Comparison of ENCODE assay signal across 24 cellular contexts in genomic region chr4:186228514-186228894, GRCh38. TPM values are rescaled to one million over a fixed set of nuclear protein-coding genes. Genes with fewer than 3 reads are reported as not detected.
DNase-seq lines count a peak whose midpoint lies in the region; ATAC-seq and TF ChIP-seq lines count a peak whose summit lies in the region.
"Had no signal": no experiment of that assay in that cellular context is flagged by ENCODE, and none has a peak within 500 bp of the region (broad histone marks: within the 10 kb centered on the region; RNA-seq: fewer than 3 reads in every experiment).

No MANE protein-coding gene starts in this region.

- no peak overlapping the region for H2AK5ac ChIP-seq in mesenchymal stem cell (ENCODE audit: low read length, severe bottlenecking)

- H3K27ac ChIP-seq in PC-3 (ENCODE audit: low read length) = no peak overlapping the region
- no peak overlapping the region for H3K27ac ChIP-seq in esophagus muscularis mucosa (replicated peaks in 1 of 4)
- H3K27ac ChIP-seq in mesenchymal stem cell (ENCODE audit: low read length, poor library complexity, severe bottlenecking) = peak overlapping the region; percentile 25
- H3K27ac ChIP-seq in tibial artery = peak overlapping the region in 1 of 2 donors; percentile 9
- no peak overlapping the region for H3K27ac ChIP-seq in Karpas-422 (ENCODE audit: low read length)
- H3K27ac ChIP-seq: cardiac muscle cell, epithelial cell of prostate, gastroesophageal sphincter had no signal

- H3K9me2 ChIP-seq in PC-3 (replicated peaks; ENCODE audit: low read length) (no peaks in the 10 kb centered on the region), Karpas-422 (replicated peaks; ENCODE audit: insufficient read depth, low read length) (no peaks in the 10 kb centered on the region)

- H2AFZ ChIP-seq in PC-3 (ENCODE audit: low read length) (no peak overlapping the region), mesenchymal stem cell (ENCODE audit: low read depth, low read length) (no peak overlapping the region), Karpas-422 (ENCODE audit: low read length) (no peak overlapping the region)

- POLR2A ChIA-PET in PC-3 (lab: Charles Lee; ENCODE audit: unreplicated experiment) = no interaction called here

- no peaks in the 10 kb centered on the region for H3K79me1 ChIP-seq in mesenchymal stem cell (replicated peaks; ENCODE audit: low read length, poor library complexity, severe bottlenecking)

- H3K9ac ChIP-seq in PC-3 (ENCODE audit: low read length) = no peak overlapping the region
- peak overlapping the region; percentile 61 for H3K9ac ChIP-seq in mesenchymal stem cell (ENCODE audit: low read length)
- no peak overlapping the region for H3K9ac ChIP-seq in Karpas-422 (ENCODE audit: low read length)

- H3K79me2 ChIP-seq in PC-3 (ENCODE audit: low read length) (no peaks in the 10 kb centered on the region), Karpas-422 (ENCODE audit: low read length) (no peaks in the 10 kb centered on the region)

- H3K36me3 Mint-ChIP-seq in osteocyte (ENCODE audit: unreplicated experiment) = peaks cover 3% of the 10 kb centered on the region

- no peaks in the 10 kb centered on the region for H3K27me3 Mint-ChIP-seq in osteocyte (ENCODE audit: unreplicated experiment)

- CTCF ChIA-PET in PC-3 (lab: Charles Lee) = no interaction called here

- H3K27ac Mint-ChIP-seq in osteocyte (ENCODE audit: unreplicated experiment) = no peak overlapping the region
- H3K27ac Mint-ChIP-seq: activated B cell treated with CpG ODN at 0.5 μM for 24 hours, H9, natural killer cell had no signal

- intact Hi-C loops in PC-3 (cut with micrococcal nuclease) = no loop called here
- intact Hi-C loops in esophagus muscularis mucosa (cut with DNase I) = no loop called here
- intact Hi-C loops in tibial artery (cut with DNase I; ENCODE audit: low total_unique reads) = no loop called here

- H3K18ac ChIP-seq in mesenchymal stem cell (ENCODE audit: low read depth in 1 of 2, low read length in 2 of 2) = no peak overlapping the region

- H4K91ac ChIP-seq in mesenchymal stem cell (ENCODE audit: low read length) = no peak overlapping the region

- H3K14ac ChIP-seq in mesenchymal stem cell (ENCODE audit: low read length in 2 of 2) = no peak overlapping the region

- no peak overlapping the region for H4K8ac ChIP-seq in mesenchymal stem cell (ENCODE audit: low read length)

- TF ChIP-seq CTCF in PC-3 (conservative IDR thresholded peaks at IDR 0.05; ENCODE audit: low read depth, low read length) (no peak), esophagus muscularis mucosa (IDR thresholded peaks at IDR 0.05) (peak in 1 of 3 experiments; percentile 3), tibial artery (IDR thresholded peaks at IDR 0.05) (no peak), osteocyte (IDR thresholded peaks at IDR 0.05) (no peak)

- no TSS peak for BruUV-seq in PC-3 (replicated peaks; lab: Mats Ljungman, UMichigan)

- DNase-seq in PC-3 (no peak), esophagus muscularis mucosa (ENCODE audit: extremely low spot score) (no peak), mesenchymal stem cell (no peak), tibial artery (no peak), Karpas-422 (no peak), osteocyte (ENCODE audit: extremely low spot score, unreplicated experiment) (no peak)
- DNase-seq in effector CD4-positive, alpha-beta T cell = no peak
- DNase-seq: activated B cell treated with CpG ODN at 0.5 μM for 24 hours; activated CD4-positive, alpha-beta T cell treated with anti-CD3 and anti-CD28 coated beads, Interleukin-2, amount 50 U/mL, for 48 hours; activated gamma-delta T cell; GF-D8; H9; KBM-7; mesendoderm; natural killer cell; NCI-H1694 treated with DMSO at 0.1 percent for 48 hours; NCI-H526 treated with DMSO at 0.1 percent for 48 hours; stimulated activated CD4-positive, alpha-beta T cell treated with anti-CD3 and anti-CD28 coated beads, Interleukin-1b, Interleukin-23, amount 100 ng/mL, for 48 hours; T1000 had no signal

- H3K27me3 ChIP-seq in PC-3 (ENCODE audit: low read length) = no peaks in the 10 kb centered on the region
- no peaks in the 10 kb centered on the region for H3K27me3 ChIP-seq in esophagus muscularis mucosa
- H3K27me3 ChIP-seq in mesenchymal stem cell (ENCODE audit: control insufficient read depth in 1 of 2, insufficient read depth in 1 of 2, low read length in 2 of 2) = no peaks in the 10 kb centered on the region
- H3K27me3 ChIP-seq in tibial artery = no peaks in the 10 kb centered on the region
- H3K27me3 ChIP-seq in Karpas-422 (ENCODE audit: low read length) = no peaks in the 10 kb centered on the region
- H3K27me3 ChIP-seq: cardiac muscle cell, gastroesophageal sphincter had no signal

- H3K4me1 ChIP-seq in PC-3 (ENCODE audit: insufficient read depth, low read length) (no peaks in the 10 kb centered on the region), esophagus muscularis mucosa (no peaks in the 10 kb centered on the region), mesenchymal stem cell (ENCODE audit: control insufficient read depth, insufficient read depth, low read depth, low read length) (peaks cover 4% of the 10 kb centered on the region), tibial artery (peaks cover 0 to 11% (median 2%) of the 10 kb centered on the region in 4 donors), Karpas-422 (ENCODE audit: low read length) (no peaks in the 10 kb centered on the region)
- H3K4me1 ChIP-seq: gastroesophageal sphincter had no signal

- H3K4me3 ChIP-seq in PC-3 (ENCODE audit: low read length) = no peak overlapping the region
- H3K4me3 ChIP-seq in esophagus muscularis mucosa = peak overlapping the region in 3 of 4 donors; percentile 13 to 19 (median 13)
- H3K4me3 ChIP-seq in mesenchymal stem cell (ENCODE audit: insufficient read depth in 1 of 2, low read depth in 1 of 2, low read length in 2 of 2) = peak overlapping the region in 1 of 2 experiments; percentile 68
- H3K4me3 ChIP-seq in tibial artery = peak overlapping the region; percentile 30 to 34
- no peak overlapping the region for H3K4me3 ChIP-seq in Karpas-422 (ENCODE audit: low read length)
- H3K4me3 ChIP-seq: cardiac muscle cell, gastroesophageal sphincter had no signal

- H3K9me3 ChIP-seq in PC-3 (ENCODE audit: low read length) (no peaks in the 10 kb centered on the region), esophagus muscularis mucosa (peaks cover 0 to 6% (median 0%) of the 10 kb centered on the region in 4 donors), mesenchymal stem cell (ENCODE audit: control insufficient read depth, low read length) (no peaks in the 10 kb centered on the region), tibial artery (peaks cover 0 to 11% (median 0%) of the 10 kb centered on the region in 3 donors), Karpas-422 (ENCODE audit: low read length) (0 out of 2 replicates have a peak, but pooled peaks cover 3% of the 10 kb centered on the region)
- H3K9me3 ChIP-seq: gastroesophageal sphincter had no signal

- H3K36me3 ChIP-seq in PC-3 (ENCODE audit: low read depth, low read length) = no peaks in the 10 kb centered on the region
- H3K36me3 ChIP-seq in esophagus muscularis mucosa = peaks cover 0 to 5% (median 0%) of the 10 kb centered on the region in 4 donors
- H3K36me3 ChIP-seq in mesenchymal stem cell (ENCODE audit: control insufficient read depth in 1 of 2, insufficient read depth in 2 of 2, low read depth in 1 of 2, low read length in 2 of 2) = no peaks in the 10 kb centered on the region
- H3K36me3 ChIP-seq in tibial artery = peaks cover 0 to 7% (median 0%) of the 10 kb centered on the region in 3 donors
- H3K36me3 ChIP-seq in Karpas-422 (ENCODE audit: insufficient read depth, low read length) = peaks cover 6% of the 10 kb centered on the region
- H3K36me3 ChIP-seq: cardiac muscle cell had no signal

- 63% methylated on average over 2 of the region's 2 CpGs for WGBS in esophagus muscularis mucosa
- WGBS in mesenchymal stem cell = 100% methylated on average over 1 of the region's 2 CpGs

- TF ChIP-seq EP300 in esophagus muscularis mucosa (IDR thresholded peaks at IDR 0.05) = no peak

- H3K4ac ChIP-seq in mesenchymal stem cell (ENCODE audit: low read depth in 1 of 2, low read length in 2 of 2) = no peak overlapping the region

- H3K23ac ChIP-seq in mesenchymal stem cell (ENCODE audit: low read length in 2 of 2) = no peak overlapping the region

- no peak overlapping the region for H2BK15ac ChIP-seq in mesenchymal stem cell (ENCODE audit: low read depth, poor library complexity, severe bottlenecking)

- H2BK12ac ChIP-seq in mesenchymal stem cell (ENCODE audit: low read length in 2 of 2) = no peak overlapping the region

- H2BK5ac ChIP-seq in mesenchymal stem cell (ENCODE audit: low read depth, low read length, poor library complexity, severe bottlenecking) = no peak overlapping the region

- no peak overlapping the region for H2BK120ac ChIP-seq in mesenchymal stem cell (ENCODE audit: low read depth, low read length)

- H3K4me2 ChIP-seq in PC-3 (ENCODE audit: low read length) = 0 out of 2 replicates have a peak overlapping the region, but pooled peaks have one; percentile 16
- H3K4me2 ChIP-seq in mesenchymal stem cell (ENCODE audit: low read length, poor library complexity, severe bottlenecking) = peak overlapping the region; percentile 6
- H3K4me2 ChIP-seq in Karpas-422 (ENCODE audit: low read depth, low read length, poor library complexity, severe bottlenecking) = no peak overlapping the region

- no peak for TF ChIP-seq POLR2A in esophagus muscularis mucosa (IDR thresholded peaks at IDR 0.05; ENCODE audit: low read depth)

- peaks cover 15% of the 10 kb centered on the region for H3K9me3 Mint-ChIP-seq in osteocyte (ENCODE audit: unreplicated experiment)

- H4K20me1 ChIP-seq in PC-3 (ENCODE audit: low read length) = no peaks in the 10 kb centered on the region
- no peaks in the 10 kb centered on the region for H4K20me1 ChIP-seq in Karpas-422 (ENCODE audit: insufficient read depth, low read depth, low read length)

- no peak overlapping the region for H3K4me3 Mint-ChIP-seq in osteocyte (ENCODE audit: unreplicated experiment)
- H3K4me3 Mint-ChIP-seq: activated B cell treated with CpG ODN at 0.5 μM for 24 hours, H9, natural killer cell had no signal

- H3F3A ChIP-seq in PC-3 (ENCODE audit: low read length, unreplicated experiment) = no peaks in the 10 kb centered on the region

- ATAC-seq in PC-3 = no peak
- ATAC-seq: gastroesophageal sphincter, natural killer cell had no signal

- H3K4me1 Mint-ChIP-seq in osteocyte (ENCODE audit: unreplicated experiment) = peaks cover 17% of the 10 kb centered on the region
- H3K4me1 Mint-ChIP-seq: activated B cell treated with CpG ODN at 0.5 μM for 24 hours, natural killer cell had no signal

RNA-seq across cellular contexts. Expression of gene KLKB1, which starts 1.2 kb away (rescaled TPM):
- total RNA-seq in PC-3 (2014; rRNA removed) (not detected in 2 replicates), esophagus muscularis mucosa (1 to 10 TPM in 1 of 4 donors, under 1 TPM in 3; 0.45 to 2.0 (median 0.83) TPM), osteocyte (0.43 TPM in 1 of 2 replicates, not detected in the other)
- not detected for polyA plus RNA-seq in mesenchymal stem cell (2013, experiment 1 of 2)
- not detected for polyA plus RNA-seq in mesenchymal stem cell (2013, experiment 2 of 2)
- 1.9 and 5.1 TPM in 2 replicates for total RNA-seq in Karpas-422 (2014; rRNA removed; shearing (Covaris generic); ENCODE audit: low replicate concordance)
- polyA plus RNA-seq: cardiac muscle cell had no signal

RNA-seq across cellular contexts. Expression of gene CYP4V2, which starts 37.1 kb away (rescaled TPM):
- total RNA-seq in PC-3 (2014; rRNA removed) (0.17 and 0.69 TPM in 2 replicates), esophagus muscularis mucosa (10 to 100 TPM; 27.5 to 43.1 (median 35.5) TPM), osteocyte (14.1 and 14.4 TPM in 2 replicates)
- polyA plus RNA-seq in mesenchymal stem cell (2013, experiment 1 of 2) = 8.0 TPM
- 8.2 TPM for polyA plus RNA-seq in mesenchymal stem cell (2013, experiment 2 of 2)
- total RNA-seq in Karpas-422 (2014; rRNA removed; shearing (Covaris generic); ENCODE audit: low replicate concordance) = 45.7 and 61.3 TPM in 2 replicates

RNA-seq across cellular contexts. Expression of gene F11, which starts 37.5 kb away (rescaled TPM):
- not detected in 2 replicates for total RNA-seq in PC-3 (2014; rRNA removed)
- not detected for total RNA-seq in esophagus muscularis mucosa
- not detected for polyA plus RNA-seq in mesenchymal stem cell (2013, experiment 1 of 2)
- not detected for polyA plus RNA-seq in mesenchymal stem cell (2013, experiment 2 of 2)
- total RNA-seq in Karpas-422 (2014; rRNA removed; shearing (Covaris generic); ENCODE audit: low replicate concordance) = 0.34 TPM in 1 of 2 replicates, not detected in the other
- not detected in 2 replicates for total RNA-seq in osteocyte
- total RNA-seq: activated B cell treated with CpG ODN at 0.5 μM for 24 hours, cardiac muscle cell, dermis microvascular lymphatic vessel endothelial cell, gastroesophageal sphincter, skeletal muscle tissue had no signal
- polyA plus RNA-seq: cardiac muscle cell had no signal

Comparison
In these comparisons a context has a peak if more than half of its experiments do, and no peak if none do; other contexts are left out.
1. H3K4me3 ChIP-seq: peak in esophagus muscularis mucosa (3 of 4) and tibial artery (2 of 2); none in PC-3 (single experiment) and Karpas-422 (single experiment).